Comparison of ENCODE assay signal across 23 cellular contexts in genomic region chr21:28768753-28769152, GRCh38.
A peak's percentile ranks its signal among the peaks of the same experiment; 100 is the strongest.
DNase-seq lines count a peak whose midpoint lies in the region; ATAC-seq and TF ChIP-seq lines count a peak whose summit lies in the region.
"Had no signal": no experiment of that assay in that cellular context is flagged by ENCODE, and none has a peak within 500 bp of the region (broad histone marks: within the 10 kb centered on the region; RNA-seq: fewer than 3 reads in every experiment).

No MANE protein-coding gene starts in this region.

- H3K27ac ChIP-seq in ascending aorta, result peak overlapping the region; percentile 86 to 91
- peak overlapping the region; percentile 92 for H3K27ac ChIP-seq in smooth muscle cell (ENCODE audit: low read depth)
- H3K27ac ChIP-seq: C4-2B had no signal

- peak overlapping the region; percentile 55 for H3K4me3 Mint-ChIP-seq in natural killer cell treated with Interleukin-12 subunit alpha and Interleukin-12 subunit beta and Interleukin-15 and Interleukin-18, amount 100 ng/mL, for 72 hours
- H3K4me3 Mint-ChIP-seq in natural killer cell, result no peak overlapping the region
- H3K4me3 Mint-ChIP-seq: B cell; CD8-positive, alpha-beta memory T cell had no signal

- H3K9me3 ChIP-seq in ascending aorta (no peaks in the 10 kb centered on the region), smooth muscle cell (replicated peaks; ENCODE audit: low read depth) (no peaks in the 10 kb centered on the region)

- intact Hi-C loops in natural killer cell (cut with micrococcal nuclease), result no loop called here
- intact Hi-C loops in ascending aorta (cut with DNase I), result no loop called here

- H3K36me3 Mint-ChIP-seq in natural killer cell treated with Interleukin-12 subunit alpha and Interleukin-12 subunit beta and Interleukin-15 and Interleukin-18, amount 100 ng/mL, for 72 hours, result peaks cover 6% of the 10 kb centered on the region
- H3K36me3 Mint-ChIP-seq in natural killer cell, result no peaks in the 10 kb centered on the region

- H3K36me3 ChIP-seq in ascending aorta (no peaks in the 10 kb centered on the region), smooth muscle cell (ENCODE audit: low read depth) (no peaks in the 10 kb centered on the region)

- peaks cover 3% of the 10 kb centered on the region for H3F3A ChIP-seq in smooth muscle cell (ENCODE audit: low read depth)

- H3K79me2 ChIP-seq in smooth muscle cell (ENCODE audit: low read depth), result no peaks in the 10 kb centered on the region

- H3K4me2 ChIP-seq in smooth muscle cell, result no peak overlapping the region

- TF ChIP-seq CTCF in natural killer cell (IDR thresholded peaks at IDR 0.05) (no peak), ascending aorta (IDR thresholded peaks at IDR 0.05) (no peak), smooth muscle cell (IDR thresholded peaks at IDR 0.05; ENCODE audit: borderline replicate concordance, insufficient read depth, poor library complexity, severe bottlenecking) (no peak)

- ATAC-seq in natural killer cell treated with Interleukin-12 subunit alpha and Interleukin-12 subunit beta and Interleukin-15 and Interleukin-18, amount 100 ng/mL, for 72 hours, result no peak
- no peak for ATAC-seq in natural killer cell

- H3K27me3 ChIP-seq in ascending aorta, result no peaks in the 10 kb centered on the region
- no peaks in the 10 kb centered on the region for H3K27me3 ChIP-seq in smooth muscle cell (ENCODE audit: low read depth)

- H2AFZ ChIP-seq in smooth muscle cell (ENCODE audit: low read depth), result no peak overlapping the region

- H3K4me1 Mint-ChIP-seq in natural killer cell treated with Interleukin-12 subunit alpha and Interleukin-12 subunit beta and Interleukin-15 and Interleukin-18, amount 100 ng/mL, for 72 hours (ENCODE audit: low read depth in 2 of 2), result peaks cover 32 to 45% of the 10 kb centered on the region in 2 donors
- peaks cover 33 to 35% of the 10 kb centered on the region in 2 donors for H3K4me1 Mint-ChIP-seq in natural killer cell
- H3K4me1 Mint-ChIP-seq: B cell had no signal

- DNase-seq in natural killer cell treated with Interleukin-12 subunit alpha and Interleukin-12 subunit beta and Interleukin-15 and Interleukin-18, amount 100 ng/mL, for 72 hours (ENCODE audit: low spot score), result no peak
- no peak for DNase-seq in natural killer cell
- no peak for DNase-seq in ascending aorta (ENCODE audit: low spot score in 2 of 2)
- no peak for DNase-seq in smooth muscle cell (lab: John Stamatoyannopoulos, UW; ENCODE audit: unreplicated experiment)
- no peak for DNase-seq in inferior parietal cortex (ENCODE audit: extremely low spot score)
- DNase-seq in nucleus accumbens (lab: John Stamatoyannopoulos, UW), result no peak
- no peak for DNase-seq in GM19238 (ENCODE audit: insufficient read length, low spot score)
- DNase-seq: CD8-positive, alpha-beta memory T cell; DMS 273 treated with DMSO at 0.1 percent for 48 hours; DMS79 treated with DMSO at 0.1 percent for 48 hours; GF-D8; HCEC 1CT; Karpas-422; NCI-H1092; NCI-H1417 treated with DMSO at 0.1 percent for 48 hours; NCI-H1694 treated with DMSO at 0.1 percent for 48 hours; NCI-H2081; NCI-H2227 treated with DMSO at 0.1 percent for 48 hours; NCI-H526 treated with DMSO at 0.1 percent for 48 hours; RPMI8226; SHP77 treated with DMSO at 0.1 percent for 48 hours had no signal

- no peaks in the 10 kb centered on the region for H3K27me3 Mint-ChIP-seq in natural killer cell treated with Interleukin-12 subunit alpha and Interleukin-12 subunit beta and Interleukin-15 and Interleukin-18, amount 100 ng/mL, for 72 hours
- no peaks in the 10 kb centered on the region for H3K27me3 Mint-ChIP-seq in natural killer cell (ENCODE audit: low read depth in 2 of 2)
- H3K27me3 Mint-ChIP-seq: B cell; CD8-positive, alpha-beta memory T cell had no signal

- no peak overlapping the region for H3K4me3 ChIP-seq in ascending aorta
- H3K4me3 ChIP-seq in smooth muscle cell, result no peak overlapping the region

- H3K4me1 ChIP-seq in ascending aorta, result peaks cover 18 to 48% of the 10 kb centered on the region in 2 donors
- H3K4me1 ChIP-seq in smooth muscle cell (ENCODE audit: low read depth), result peaks cover 12% of the 10 kb centered on the region

- H4K20me1 ChIP-seq in smooth muscle cell (ENCODE audit: low read depth), result no peaks in the 10 kb centered on the region

- peaks cover 3% of the 10 kb centered on the region for H3K9me3 Mint-ChIP-seq in natural killer cell treated with Interleukin-12 subunit alpha and Interleukin-12 subunit beta and Interleukin-15 and Interleukin-18, amount 100 ng/mL, for 72 hours
- peaks cover 0 to 6% of the 10 kb centered on the region in 2 donors for H3K9me3 Mint-ChIP-seq in natural killer cell

- H3K27ac Mint-ChIP-seq in natural killer cell treated with Interleukin-12 subunit alpha and Interleukin-12 subunit beta and Interleukin-15 and Interleukin-18, amount 100 ng/mL, for 72 hours, result peak overlapping the region; percentile 7 to 75
- H3K27ac Mint-ChIP-seq in natural killer cell, result no peak overlapping the region
- H3K27ac Mint-ChIP-seq: B cell had no signal

- H3K9ac ChIP-seq in smooth muscle cell (ENCODE audit: low read depth), result no peak overlapping the region

Comparison
In these comparisons a context has a peak if more than half of its experiments do, and no peak if none do; other contexts are left out.
1. H3K27ac Mint-ChIP-seq: peak in natural killer cell treated with Interleukin-12 subunit alpha and Interleukin-12 subunit beta and Interleukin-15 and Interleukin-18, amount 100 ng/mL, for 72 hours (2 of 2); none in natural killer cell (0 of 2).